In genomic region chr13:55649485-55649884, GRCh38 we compare ENCODE assay signal across 17 cellular contexts.
DNase-seq lines count a peak whose midpoint lies in the region; ATAC-seq, FAIRE-seq and TF ChIP-seq lines count a peak whose summit lies in the region.
"Had no signal": no experiment of that assay in that cellular context is flagged by ENCODE, and none has a peak within 500 bp of the region (broad histone marks: within the 10 kb centered on the region; RNA-seq: fewer than 3 reads in every experiment).

No MANE protein-coding gene starts in this region.

- H3K36me3 ChIP-seq in HepG2 (replicated peaks in 1 of 2; ENCODE audit: control insufficient read depth in 1 of 2, insufficient read depth in 2 of 2, low read length in 2 of 2) (no peaks in the 10 kb centered on the region), right lobe of liver (no peaks in the 10 kb centered on the region), SU-DHL-6 (ENCODE audit: low read length) (no peaks in the 10 kb centered on the region)
- H3K36me3 ChIP-seq: BE2C, HAP-1 had no signal

- no peaks in the 10 kb centered on the region for H3F3A ChIP-seq in SU-DHL-6 (ENCODE audit: insufficient read depth)

- CTCF ChIA-PET in HepG2 (lab: Yijun Ruan, JAX; ENCODE audit: low intra/inter-chr PET ratio, low total read pairs): no interaction called here

- H3K4me1 Mint-ChIP-seq in glutamatergic neuron (ENCODE audit: low read depth, unreplicated experiment): peaks cover 13% of the 10 kb centered on the region
- H3K4me1 Mint-ChIP-seq: CD4-positive, CD25-positive, alpha-beta regulatory T cell; CD8-positive, alpha-beta memory T cell had no signal

- intact Hi-C loops in HepG2 (cut with micrococcal nuclease; ENCODE audit: unreplicated experiment) (no loop called here), right lobe of liver (cut with DNase I) (no loop called here)

- 0% methylated on average over 1 of the region's 1 CpG for WGBS in HepG2 (ENCODE audit: low lambda C conversion rate)
- WGBS in right lobe of liver (ENCODE audit: insufficient coverage, low coverage, low lambda C conversion rate, missing lambda C conversion rate): 77% methylated on average over 1 of the region's 1 CpG

- H3K27me3 ChIP-seq in HepG2 (ENCODE audit: control insufficient read depth in 1 of 2, insufficient read depth in 2 of 2, low read length in 2 of 2): no peaks in the 10 kb centered on the region; a peak in 1 of 5 replicates
- H3K27me3 ChIP-seq in right lobe of liver: no peaks in the 10 kb centered on the region
- no peaks in the 10 kb centered on the region for H3K27me3 ChIP-seq in SU-DHL-6 (ENCODE audit: low read length)
- H3K27me3 ChIP-seq: BE2C had no signal

- no peaks in the 10 kb centered on the region for H3K4me1 ChIP-seq in HepG2 (ENCODE audit: insufficient read depth, low read length)
- no peaks in the 10 kb centered on the region for H3K4me1 ChIP-seq in right lobe of liver
- H3K4me1 ChIP-seq: BE2C, HAP-1 had no signal

- TF ChIP-seq EP300 in HepG2 (IDR thresholded peaks at IDR 0.05; ENCODE audit: low read depth in 2 of 2, low read length in 2 of 2) (no peak), HepG2 (CRISPR knock-in tag; IDR thresholded peaks at IDR 0.05; ENCODE audit: borderline replicate concordance) (no peak)

- TF ChIP-seq CTCF in HepG2 (CRISPR knock-in tag; IDR thresholded peaks at IDR 0.05) (no peak), right lobe of liver (IDR thresholded peaks at IDR 0.05) (no peak), SU-DHL-6 (IDR thresholded peaks at IDR 0.05; ENCODE audit: insufficient read depth, low read length, poor library complexity, severe bottlenecking) (no peak), glutamatergic neuron (IDR thresholded peaks at IDR 0.05; ENCODE audit: partially characterized antibody, unreplicated experiment) (no peak)

- in situ Hi-C loops in HepG2 (cut with HindIII; ENCODE audit: extremely low pct_ligation_motif_present, low pct_unique_long_range_greater_than_20kb): no loop called here

- H3K9me3 ChIP-seq in HepG2 (ENCODE audit: low read length) (peaks cover 14% of the 10 kb centered on the region), right lobe of liver (no peaks in the 10 kb centered on the region), SU-DHL-6 (ENCODE audit: insufficient read depth, low read length) (no peaks in the 10 kb centered on the region; the same call in 1 of the 2 replicates)
- H3K9me3 ChIP-seq: BE2C, HAP-1 had no signal

- no TSS peak for BruUV-seq in HepG2 (replicated peaks; lab: Mats Ljungman, UMichigan)

- H3K27ac Mint-ChIP-seq in glutamatergic neuron (ENCODE audit: unreplicated experiment): peak overlapping the region; percentile 71
- H3K27ac Mint-ChIP-seq: CD4-positive, CD25-positive, alpha-beta regulatory T cell; CD8-positive, alpha-beta memory T cell had no signal

- POLR2A ChIA-PET in HepG2 (lab: Yijun Ruan, JAX): no interaction called here

- DNase-seq in HepG2 (ENCODE audit: low spot score): no peak
- DNase-seq in right lobe of liver: no peak
- DNase-seq in glutamatergic neuron: no peak
- DNase-seq in caudate nucleus (lab: John Stamatoyannopoulos, UW): no peak
- DNase-seq: ACHN; BE2C; C1 segment of cervical spinal cord; CD4-positive, CD25-positive, alpha-beta regulatory T cell; CD8-positive, alpha-beta memory T cell; COR-L47; KBM-7 had no signal

- H3K4me3 Mint-ChIP-seq in glutamatergic neuron (ENCODE audit: unreplicated experiment): peak overlapping the region; percentile 43
- H3K4me3 Mint-ChIP-seq: CD4-positive, CD25-positive, alpha-beta regulatory T cell; CD8-positive, alpha-beta memory T cell had no signal

- no peaks in the 10 kb centered on the region for H3K9me3 Mint-ChIP-seq in glutamatergic neuron (ENCODE audit: unreplicated experiment)

- ATAC-seq in HepG2 (no peak), right lobe of liver (no peak), HG03469 (IDR thresholded peaks at IDR 0.05; ENCODE audit: unreplicated experiment) (no peak)

- no peak overlapping the region for H3K27ac ChIP-seq in HepG2 (ENCODE audit: extremely low read length, insufficient read depth, low read length)
- no peak overlapping the region for H3K27ac ChIP-seq in right lobe of liver
- no peak overlapping the region for H3K27ac ChIP-seq in SU-DHL-6 (ENCODE audit: low read depth, low read length)
- no peak overlapping the region for H3K27ac ChIP-seq in caudate nucleus (ENCODE audit: low read depth, low read length)

- H3K9me2 ChIP-seq in SU-DHL-6 (replicated peaks; ENCODE audit: insufficient read depth, low read length): no peaks in the 10 kb centered on the region

- no peaks in the 10 kb centered on the region for H3K36me3 Mint-ChIP-seq in glutamatergic neuron (ENCODE audit: unreplicated experiment)
- H3K36me3 Mint-ChIP-seq: CD4-positive, CD25-positive, alpha-beta regulatory T cell; CD8-positive, alpha-beta memory T cell had no signal

- H4K20me1 ChIP-seq in HepG2 (ENCODE audit: insufficient read depth, low read length) (no peaks in the 10 kb centered on the region), SU-DHL-6 (ENCODE audit: low read depth, low read length) (no peaks in the 10 kb centered on the region)

- H2AFZ ChIP-seq in HepG2 (ENCODE audit: low read length) (no peak overlapping the region), SU-DHL-6 (ENCODE audit: low read depth, low read length, severe bottlenecking) (peak overlapping the region; percentile 50)

- TF ChIP-seq POLR2A in HepG2 (IDR thresholded peaks at IDR 0.05; ENCODE audit: insufficient read depth in 1 of 2, low read depth in 2 of 2, low read length in 2 of 2): no peak
- TF ChIP-seq POLR2A in right lobe of liver (IDR thresholded peaks at IDR 0.05): no peak

- no peaks in the 10 kb centered on the region for H3K79me2 ChIP-seq in HepG2 (ENCODE audit: insufficient read depth, low read length)
- no peaks in the 10 kb centered on the region for H3K79me2 ChIP-seq in SU-DHL-6 (ENCODE audit: insufficient read depth, low read length)

- H3K4me3 ChIP-seq in HepG2 (replicated peaks in 1 of 3; ENCODE audit: insufficient read depth in 1 of 3, low read depth in 2 of 3, low read length in 3 of 3) (no peak overlapping the region), right lobe of liver (no peak overlapping the region), SU-DHL-6 (ENCODE audit: insufficient read depth, low read length, poor library complexity, severe bottlenecking) (no peak overlapping the region)
- H3K4me3 ChIP-seq: HAP-1 had no signal

- no peak for TF ChIP-seq RAD21 in HepG2 (CRISPR knock-in tag; IDR thresholded peaks at IDR 0.05)

- H3K9ac ChIP-seq in HepG2 (ENCODE audit: insufficient read depth, low read depth, low read length) (no peak overlapping the region), SU-DHL-6 (ENCODE audit: low read length) (no peak overlapping the region)

- H3K4me2 ChIP-seq in HepG2 (ENCODE audit: low read depth, low read length) (no peak overlapping the region), SU-DHL-6 (ENCODE audit: low read depth, low read length, poor library complexity, severe bottlenecking) (no peak overlapping the region)

- FAIRE-seq in HepG2 (lab: Jason Lieb, UNC): no peak
- FAIRE-seq: G401.6, GM12891, GM19239 had no signal

- H3K27me3 Mint-ChIP-seq in glutamatergic neuron (ENCODE audit: unreplicated experiment): no peaks in the 10 kb centered on the region
- H3K27me3 Mint-ChIP-seq: CD4-positive, CD25-positive, alpha-beta regulatory T cell; CD8-positive, alpha-beta memory T cell had no signal

TF ChIP-seq in HepG2, 621 proteins besides CTCF, POLR2A, EP300 and RAD21:
- peak; percentile 85 to 93 for TF ChIP-seq MAFK (conservative IDR thresholded peaks at IDR 0.05 in 1 of 2, IDR thresholded peaks at IDR 0.05 in 1 of 2; ENCODE audit: low read length in 2 of 2)
- TF ChIP-seq MAFF (IDR thresholded peaks at IDR 0.05; ENCODE audit: low read depth, low read length): peak; percentile 88
- TF ChIP-seq KLF11 (CRISPR knock-in tag; IDR thresholded peaks at IDR 0.05): no peak
